Comparison of ENCODE assay signal across 19 cellular contexts in genomic region chr14:40413146-40413545, GRCh38.
DNase-seq lines count a peak whose midpoint lies in the region; ATAC-seq, FAIRE-seq and TF ChIP-seq lines count a peak whose summit lies in the region.
"Had no signal": no experiment of that assay in that cellular context is flagged by ENCODE, and none has a peak within 500 bp of the region (broad histone marks: within the 10 kb centered on the region; RNA-seq: fewer than 3 reads in every experiment).

No MANE protein-coding gene starts in this region.

- peaks cover 0 to 2% (median 0%) of the 10 kb centered on the region in 3 donors for H3K4me1 Mint-ChIP-seq in T-cell

- DNase-seq in HK-2 (ENCODE audit: unreplicated experiment) (peak; percentile 29), RCC 7860 (ENCODE audit: low spot score) (peak; percentile 45), iris pigment epithelial cell (ENCODE audit: low read depth) (peak; percentile 0), retinal pigment epithelial cell (ENCODE audit: low read depth) (peak; percentile 96), T-cell (no peak), LoVo (ENCODE audit: low spot score) (no peak)
- DNase-seq: AML-193; Caco-2; CD4-positive, alpha-beta T cell; GOT3; H7; HFFc6 had no signal

- ATAC-seq in T-cell (replicated peaks in 1 of 4), result no peak
- ATAC-seq in HG03135 (IDR thresholded peaks at IDR 0.05; ENCODE audit: unreplicated experiment), result no peak
- ATAC-seq: HCT116 had no signal

- no peak overlapping the region for H3K4me3 ChIP-seq in retinal pigment epithelial cell (ENCODE audit: low read length)

- CTCF ChIA-PET in T-cell (lab: Charles Lee), result interaction anchor here in 1 of 2 donors (0.6 kb wide), 1 partner anchor 157 kb away, joined by 3 read pairs; no protein-coding TSS in a partner anchor

- H3K4me3 Mint-ChIP-seq in T-cell, result no peak overlapping the region
- H3K4me3 Mint-ChIP-seq: CD4-positive, alpha-beta T cell; HFFc6 had no signal

- POLR2A ChIA-PET in T-cell (lab: Charles Lee), result no interaction called here

- FAIRE-seq in RCC 7860 (lab: Jason Lieb, UNC), result no peak
- FAIRE-seq: A204.1, D721Med, G401.6, GM12891, GM18507 had no signal

- H3K27ac Mint-ChIP-seq in T-cell, result no peak overlapping the region
- H3K27ac Mint-ChIP-seq: CD4-positive, alpha-beta T cell; HFFc6 had no signal

- H3K36me3 Mint-ChIP-seq in T-cell, result no peaks in the 10 kb centered on the region

- peaks cover 4 to 5% (median 4%) of the 10 kb centered on the region in 3 donors for H3K9me3 Mint-ChIP-seq in T-cell

- H3K27me3 Mint-ChIP-seq in T-cell, result no peaks in the 10 kb centered on the region
- H3K27me3 Mint-ChIP-seq: CD4-positive, alpha-beta T cell had no signal

- no peak for TF ChIP-seq CTCF in retinal pigment epithelial cell (conservative IDR thresholded peaks at IDR 0.05; ENCODE audit: low read depth, low read length)

Comparison
In these comparisons a context has a peak if more than half of its experiments do, and no peak if none do; other contexts are left out.
1. DNase-seq: peak in HK-2 (single experiment), RCC 7860 (single experiment), iris pigment epithelial cell (single experiment) and retinal pigment epithelial cell (single experiment); none in T-cell (0 of 34) and LoVo (single experiment).